25 cellular contexts compared by ENCODE assay signal in the genomic region with DNA sequence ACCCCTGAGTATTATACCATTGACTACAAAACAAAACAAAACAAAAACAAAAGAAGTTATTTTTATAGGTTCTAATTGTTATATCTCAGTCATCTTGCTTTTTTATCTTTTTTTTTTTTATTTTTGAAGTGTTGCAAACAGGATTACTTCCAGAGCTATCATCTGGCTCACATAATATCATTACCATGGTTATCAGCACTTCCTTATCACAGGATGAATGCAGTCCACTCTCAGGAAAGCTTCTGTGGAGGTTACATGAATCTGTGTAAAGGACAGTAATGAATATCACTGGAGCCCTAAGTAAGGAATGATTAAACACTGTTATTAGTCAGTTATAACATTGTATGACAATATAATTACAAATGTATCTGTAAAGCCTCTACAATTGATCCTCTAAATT.
"Had no signal": no experiment of that assay in that cellular context is flagged by ENCODE, and none has a peak within 500 bp of the region (broad histone marks: within the 10 kb centered on the region; RNA-seq: fewer than 3 reads in every experiment).

No MANE protein-coding gene starts in this region.

- DNase-seq: cortex of kidney; foreskin fibroblast; gastrocnemius medialis; head of caudate nucleus; kidney; midbrain; naive thymus-derived CD4-positive, alpha-beta T cell; posterior cingulate gyrus; psoas muscle; right lobe of liver; stimulated activated CD4-positive, alpha-beta T cell treated with anti-CD3 and anti-CD28 coated beads, Interleukin-12 subunit alpha, Interleukin-12 subunit beta, amount 100 ng/mL, for 4 hours; stimulated activated CD4-positive, alpha-beta T cell treated with anti-CD3 and anti-CD28 coated beads, Interleukin-1b, Interleukin-23, amount 100 ng/mL, for 48 hours; stimulated activated CD4-positive, alpha-beta T cell treated with anti-CD3 and anti-CD28 coated beads, Interleukin-4, amount 100 ng/mL, for 1 hour; stimulated activated naive CD4-positive, alpha-beta T cell treated with Interleukin-2 at 50 U/mL for 16 hours; stomach; thyroid gland; trophoblast cell had no signal

- H3K27ac ChIP-seq: epithelial cell of prostate, gastrocnemius medialis, neural progenitor cell, psoas muscle, right lobe of liver, stomach, thyroid gland, vagina had no signal

- H3K36me3 ChIP-seq: gastrocnemius medialis, neural progenitor cell, right lobe of liver, stomach, thyroid gland, vagina had no signal

- H3K4me2 ChIP-seq: neural progenitor cell, smooth muscle cell had no signal

- H3K4me3 ChIP-seq: gastrocnemius medialis, lung, neural progenitor cell, psoas muscle, right lobe of liver, smooth muscle cell, stomach, thyroid gland, vagina had no signal

- H2AFZ ChIP-seq: neural progenitor cell had no signal

- H3K9me3 ChIP-seq: gastrocnemius medialis, psoas muscle, right lobe of liver, thyroid gland, vagina had no signal

- H3K27me3 ChIP-seq: gastrocnemius medialis, neural progenitor cell, right lobe of liver, stomach, thyroid gland, vagina had no signal

- H3K9ac ChIP-seq: neural progenitor cell had no signal

- ATAC-seq: esophagus mucosa; gastrocnemius medialis; left lobe of liver; naive thymus-derived CD4-positive, alpha-beta T cell; psoas muscle; stimulated activated effector memory CD8-positive, alpha-beta T cell treated with anti-CD3 and anti-CD28 coated beads, Interleukin-12 subunit alpha, Interleukin-12 subunit beta, amount 100 ng/mL, for 72 hours had no signal

- H3K4me1 ChIP-seq: gastrocnemius medialis, psoas muscle, right lobe of liver, stomach, thyroid gland, vagina had no signal
